ENCODE assay signal across 6 cellular contexts in genomic region chr17:35195062-35195461, GRCh38. TPM values are rescaled to one million over a fixed set of nuclear protein-coding genes. Genes with fewer than 3 reads are reported as not detected.
"Had no signal": no experiment of that assay in that cellular context is flagged by ENCODE, and none has a peak within 500 bp of the region (broad histone marks: within the 10 kb centered on the region; RNA-seq: fewer than 3 reads in every experiment).

No MANE protein-coding gene starts in this region.

RNA-seq across cellular contexts. Expression of gene SLC35G3, which starts 0.9 kb away (rescaled TPM):
- total RNA-seq: HepG2, HT-29, HT1080, IMR-90, K562 had no signal
- polyA plus RNA-seq: HepG2, IgD-negative memory B cell, IMR-90, K562 had no signal

RNA-seq across cellular contexts. Expression of gene UNC45B, which starts 47.4 kb away (rescaled TPM):
- total RNA-seq: HepG2, HT-29, HT1080, IMR-90, K562 had no signal
- polyA plus RNA-seq: IgD-negative memory B cell, IMR-90, K562 had no signal
